Comparison of ENCODE assay signal across 8 cellular contexts in genomic region chr6:29976253-29976587, GRCh38. TPM values are rescaled to one million over a fixed set of nuclear protein-coding genes. Genes with fewer than 3 reads are reported as not detected.
DNase-seq lines count a peak whose midpoint lies in the region; ATAC-seq and TF ChIP-seq lines count a peak whose summit lies in the region.

No MANE protein-coding gene starts in this region.

- no peak for ATAC-seq in body of pancreas
- no peak for ATAC-seq in memory B cell (ENCODE audit: low read depth)

- H3K4me3 Mint-ChIP-seq in activated naive CD4-positive, alpha-beta T cell treated with anti-CD3 and anti-CD28 coated beads, Interleukin-2, amount 50 U/mL, for 24 hours, result peak overlapping the region; percentile 92
- H3K4me3 Mint-ChIP-seq in memory B cell (peak overlapping the region; percentile 93), type B pancreatic cell (peak overlapping the region; percentile 92)

- H3K27ac ChIP-seq in body of pancreas, result peak overlapping the region; percentile 69 to 97 (median 96)

- H3K27me3 ChIP-seq in body of pancreas, result no peaks in the 10 kb centered on the region

- H3K4me1 Mint-ChIP-seq in activated naive CD4-positive, alpha-beta T cell treated with anti-CD3 and anti-CD28 coated beads, Interleukin-2, amount 50 U/mL, for 24 hours, result peaks cover 33% of the 10 kb centered on the region
- H3K4me1 Mint-ChIP-seq in memory B cell, result peaks cover 28% of the 10 kb centered on the region
- H3K4me1 Mint-ChIP-seq in type B pancreatic cell (ENCODE audit: unreplicated experiment), result peaks cover 20% of the 10 kb centered on the region

- peaks cover 4% of the 10 kb centered on the region for H3K36me3 Mint-ChIP-seq in activated naive CD4-positive, alpha-beta T cell treated with anti-CD3 and anti-CD28 coated beads, Interleukin-2, amount 50 U/mL, for 24 hours
- H3K36me3 Mint-ChIP-seq in memory B cell (peaks cover 6% of the 10 kb centered on the region), type B pancreatic cell (no peaks in the 10 kb centered on the region)

- no peak for TF ChIP-seq CTCF in body of pancreas (IDR thresholded peaks at IDR 0.05)
- TF ChIP-seq CTCF in type B pancreatic cell (conservative IDR thresholded peaks at IDR 0.05), result no peak

- H3K9me3 Mint-ChIP-seq in activated naive CD4-positive, alpha-beta T cell treated with anti-CD3 and anti-CD28 coated beads, Interleukin-2, amount 50 U/mL, for 24 hours, result no peaks in the 10 kb centered on the region
- H3K9me3 Mint-ChIP-seq in memory B cell, result no peaks in the 10 kb centered on the region
- H3K9me3 Mint-ChIP-seq in type B pancreatic cell, result no peaks in the 10 kb centered on the region

- no peaks in the 10 kb centered on the region for H3K9me3 ChIP-seq in body of pancreas

- peaks cover 26% of the 10 kb centered on the region for H3K4me1 ChIP-seq in body of pancreas

- no peak for DNase-seq in activated naive CD4-positive, alpha-beta T cell treated with anti-CD3 and anti-CD28 coated beads, Interleukin-2, amount 50 U/mL, for 16 hours
- no peak for DNase-seq in body of pancreas
- DNase-seq in memory B cell (ENCODE audit: low spot score in 2 of 2), result no peak
- no peak for DNase-seq in type B pancreatic cell (ENCODE audit: extremely low spot score, unreplicated experiment)
- no peak for DNase-seq in NCI-H1105 (lab: John Stamatoyannopoulos, UW)
- no peak for DNase-seq in retina
- no peak for DNase-seq in HT-29 (ENCODE audit: low spot score)

- peaks cover 28% of the 10 kb centered on the region for H3K27me3 Mint-ChIP-seq in activated naive CD4-positive, alpha-beta T cell treated with anti-CD3 and anti-CD28 coated beads, Interleukin-2, amount 50 U/mL, for 24 hours
- H3K27me3 Mint-ChIP-seq in memory B cell (peaks cover 36% of the 10 kb centered on the region), type B pancreatic cell (peaks cover 81% of the 10 kb centered on the region)

- no peak for TF ChIP-seq POLR2A in body of pancreas (IDR thresholded peaks at IDR 0.05)

- peak overlapping the region; percentile 8 for H3K27ac Mint-ChIP-seq in activated naive CD4-positive, alpha-beta T cell treated with anti-CD3 and anti-CD28 coated beads, Interleukin-2, amount 50 U/mL, for 24 hours
- H3K27ac Mint-ChIP-seq in memory B cell (no peak overlapping the region), type B pancreatic cell (peak overlapping the region; percentile 84)

- H3K36me3 ChIP-seq in body of pancreas (replicated peaks in 1 of 2; ENCODE audit: insufficient read depth in 1 of 2, low read depth in 2 of 2), result no peaks in the 10 kb centered on the region

- peak overlapping the region; percentile 21 to 70 for H3K4me3 ChIP-seq in body of pancreas

- WGBS in body of pancreas, 2 donors, result 5% methylated on average over 8 of the region's 8 CpGs

- intact Hi-C loops in body of pancreas (cut with DNase I), result no loop called here

RNA-seq across cellular contexts. Expression of gene HLA-A, which starts 33.9 kb away (rescaled TPM):
- total RNA-seq in body of pancreas (100 to 1,000 TPM; 104 to 281 TPM), type B pancreatic cell (ENCODE audit: low replicate concordance) (183 and 209 TPM in 2 replicates)
- 856 and 869 TPM in 2 replicates for total RNA-seq in HT-29 (2014; rRNA removed; shearing (Covaris generic))
